ENCODE assay signal across 2 cellular contexts in genomic region chr11:66607126-66607834, GRCh38.
A peak's percentile ranks its signal among the peaks of the same experiment; 100 is the strongest.
TF ChIP-seq lines count a peak whose summit lies in the region.

No MANE protein-coding gene starts in this region.

TF ChIP-seq in IMR-90, 13 proteins besides CTCF, POLR2A, EP300 and RAD21:
- TF ChIP-seq CEBPB (IDR thresholded peaks at IDR 0.05; ENCODE audit: low read depth, low read length) (peak; percentile 71; the same call in 1 of the 2 replicates), MAZ (IDR thresholded peaks at IDR 0.05; ENCODE audit: borderline replicate concordance, low read depth, low read length) (peak; percentile 22; the same call in 1 of the 2 replicates), MAFK (IDR thresholded peaks at IDR 0.05; ENCODE audit: low read depth, low read length) (no peak)

TF ChIP-seq in HepG2, 621 proteins besides CTCF, POLR2A, EP300 and RAD21 (continues in another document):
- TF ChIP-seq ZNF569 (CRISPR knock-in tag; IDR thresholded peaks at IDR 0.05; ENCODE audit: borderline replicate concordance) (no peak), REPIN1 (CRISPR knock-in tag; IDR thresholded peaks at IDR 0.05; ENCODE audit: borderline replicate concordance, low read depth) (no peak), SMC3 (IDR thresholded peaks at IDR 0.05; ENCODE audit: low read length) (no peak), MBNL3 (CRISPR knock-in tag; conservative IDR thresholded peaks at IDR 0.05) (no peak), MTF2 (CRISPR knock-in tag; IDR thresholded peaks at IDR 0.05; ENCODE audit: borderline replicate concordance) (no peak), GPBP1L1 (CRISPR knock-in tag; IDR thresholded peaks at IDR 0.05) (no peak), NFATC3 (CRISPR knock-in tag; IDR thresholded peaks at IDR 0.05) (no peak), MED8 (CRISPR knock-in tag; IDR thresholded peaks at IDR 0.05; ENCODE audit: insufficient replicate concordance) (no peak), HIVEP1 (CRISPR knock-in tag; IDR thresholded peaks at IDR 0.05) (no peak), ZNF558 (CRISPR knock-in tag; IDR thresholded peaks at IDR 0.05; ENCODE audit: borderline replicate concordance) (0 out of 2 replicates have a peak, but pooled peaks have one; percentile 41), ZNF724P (CRISPR knock-in tag; IDR thresholded peaks at IDR 0.05; ENCODE audit: borderline replicate concordance) (no peak), MED1 (CRISPR knock-in tag; IDR thresholded peaks at IDR 0.05) (peak; percentile 53), RFX5 (IDR thresholded peaks at IDR 0.05; ENCODE audit: low read depth, low read length) (no peak), FOXO1 (CRISPR knock-in tag; IDR thresholded peaks at IDR 0.05) (0 out of 2 replicates have a peak, but pooled peaks have one; percentile 29), ZFP36 (IDR thresholded peaks at IDR 0.05; ENCODE audit: borderline replicate concordance, low read depth, low read length, partially characterized antibody) (no peak), ZBTB43 (CRISPR knock-in tag; conservative IDR thresholded peaks at IDR 0.05) (no peak), TAF15 (IDR thresholded peaks at IDR 0.05; ENCODE audit: low read depth, low read length, poor library complexity, severe bottlenecking) (no peak), HMG20A (CRISPR knock-in tag; IDR thresholded peaks at IDR 0.05; ENCODE audit: borderline replicate concordance) (0 out of 2 replicates have a peak, but pooled peaks have one; percentile 40), ZNF138 (CRISPR knock-in tag; IDR thresholded peaks at IDR 0.05; ENCODE audit: low read depth) (no peak), FOXA1 (IDR thresholded peaks at IDR 0.05) (no peak), FOXA1 (CRISPR knock-in tag; IDR thresholded peaks at IDR 0.05) (no peak), NPAS2 (CRISPR knock-in tag; IDR thresholded peaks at IDR 0.05; ENCODE audit: borderline replicate concordance) (no peak), PRDM10 (CRISPR knock-in tag; IDR thresholded peaks at IDR 0.05; ENCODE audit: low read depth) (no peak), ZNF275 (CRISPR knock-in tag; IDR thresholded peaks at IDR 0.05; ENCODE audit: borderline replicate concordance) (no peak), TEAD2 (CRISPR knock-in tag; IDR thresholded peaks at IDR 0.05) (no peak), CBX1 (IDR thresholded peaks at IDR 0.05; ENCODE audit: low read depth) (no peak), HMGXB3 (CRISPR knock-in tag; IDR thresholded peaks at IDR 0.05; ENCODE audit: borderline replicate concordance) (no peak), FOSL2 (CRISPR knock-in tag; IDR thresholded peaks at IDR 0.05) (peak; percentile 86), KAT8 (CRISPR knock-in tag; IDR thresholded peaks at IDR 0.05) (no peak), SOX5 (CRISPR knock-in tag; IDR thresholded peaks at IDR 0.05; ENCODE audit: borderline replicate concordance) (0 out of 2 replicates have a peak, but pooled peaks have one; percentile 30), SIN3A (IDR thresholded peaks at IDR 0.05; ENCODE audit: borderline replicate concordance, low read depth, low read length) (no peak), ZSCAN25 (CRISPR knock-in tag; IDR thresholded peaks at IDR 0.05) (no peak), SALL1 (CRISPR knock-in tag; IDR thresholded peaks at IDR 0.05) (peak; percentile 58; the same call in 1 of the 2 replicates), ZNF761 (CRISPR knock-in tag; conservative IDR thresholded peaks at IDR 0.05) (no peak), ZMYM2 (CRISPR knock-in tag; IDR thresholded peaks at IDR 0.05) (0 out of 2 replicates have a peak, but pooled peaks have one; percentile 66), ZNF737 (CRISPR knock-in tag; IDR thresholded peaks at IDR 0.05; ENCODE audit: borderline replicate concordance) (no peak), ZBTB10 (CRISPR knock-in tag; IDR thresholded peaks at IDR 0.05; ENCODE audit: borderline replicate concordance) (peak; percentile 57; the same call in 1 of the 2 replicates), ZNF775 (CRISPR knock-in tag; IDR thresholded peaks at IDR 0.05; ENCODE audit: borderline replicate concordance) (no peak), MTERF4 (CRISPR knock-in tag; IDR thresholded peaks at IDR 0.05) (no peak), SRSF4 (IDR thresholded peaks at IDR 0.05; ENCODE audit: low read depth, low read length, poor library complexity, severe bottlenecking) (no peak), ZNF207 (IDR thresholded peaks at IDR 0.05; ENCODE audit: borderline replicate concordance) (no peak), MYC (CRISPR knock-in tag; IDR thresholded peaks at IDR 0.05; ENCODE audit: borderline replicate concordance) (no peak), ZSCAN29 (CRISPR knock-in tag; conservative IDR thresholded peaks at IDR 0.05) (no peak), ATF4 (CRISPR knock-in tag; IDR thresholded peaks at IDR 0.05) (no peak), ZNF276 (CRISPR knock-in tag; IDR thresholded peaks at IDR 0.05; ENCODE audit: low read depth) (no peak), ZBTB7A (CRISPR knock-in tag; IDR thresholded peaks at IDR 0.05) (peak; percentile 68; the same call in 1 of the 2 replicates)
